ENCODE assay signal across 19 cellular contexts in the genomic region with DNA sequence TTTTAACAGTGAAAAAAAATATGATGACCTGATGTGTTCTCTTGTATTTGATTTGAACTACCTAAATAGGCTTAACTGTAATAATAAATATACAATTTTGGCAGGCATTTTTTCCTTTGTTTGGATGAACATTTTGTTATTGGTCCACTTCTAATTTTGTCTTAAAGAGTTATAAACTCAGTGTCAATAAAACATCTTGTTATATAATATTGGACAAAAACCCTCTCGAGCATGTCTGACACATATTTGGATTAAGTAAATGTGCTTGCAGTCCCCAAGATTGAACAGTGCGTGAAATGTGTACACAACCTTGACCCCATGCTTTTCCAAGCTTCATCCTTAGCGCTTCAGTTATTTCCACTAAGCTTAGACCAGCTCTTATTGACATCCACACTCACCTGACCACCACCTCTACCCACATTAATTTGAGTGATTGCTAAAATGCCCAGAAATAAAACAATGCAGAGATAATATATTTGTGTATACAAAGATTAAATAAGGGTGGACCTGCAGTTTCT. TPM values are rescaled to one million over a fixed set of nuclear protein-coding genes. Genes with fewer than 3 reads are reported as not detected.
A peak's percentile ranks its signal among the peaks of the same experiment; 100 is the strongest.
DNase-seq lines count a peak whose midpoint lies in the region; ATAC-seq, FAIRE-seq and TF ChIP-seq lines count a peak whose summit lies in the region.
"Had no signal": no experiment of that assay in that cellular context is flagged by ENCODE, and none has a peak within 500 bp of the region (broad histone marks: within the 10 kb centered on the region; RNA-seq: fewer than 3 reads in every experiment).

No MANE protein-coding gene starts in this region.

- no peaks in the 10 kb centered on the region for H3K9me1 ChIP-seq in keratinocyte (ENCODE audit: control insufficient read depth, extremely low read depth, insufficient read depth, low read length)

- H4K20me1 ChIP-seq in keratinocyte (ENCODE audit: control insufficient read depth, extremely low read depth, insufficient read depth, low read length) = no peaks in the 10 kb centered on the region
- H4K20me1 ChIP-seq: BLaER1 had no signal

- intact Hi-C loops in heart left ventricle (cut with DNase I) = no loop called here

- H3K9ac ChIP-seq in keratinocyte (ENCODE audit: control insufficient read depth, extremely low read depth, insufficient read depth, low read length) = no peak overlapping the region
- H3K9ac ChIP-seq: BLaER1 had no signal

- ATAC-seq in heart left ventricle (no peak), GM18909 (IDR thresholded peaks at IDR 0.05; ENCODE audit: poor library complexity, unreplicated experiment) (no peak)
- ATAC-seq: HCT116 had no signal

- peak; percentile 13 for FAIRE-seq in keratinocyte (lab: Jason Lieb, UNC)
- FAIRE-seq in GM19239 (lab: Jason Lieb, UNC) = no peak
- FAIRE-seq: G401.6, GM12891 had no signal

- H3K4me1 ChIP-seq in keratinocyte (ENCODE audit: control insufficient read depth, extremely low read depth, insufficient read depth, low read length) = peaks cover 34% of the 10 kb centered on the region
- H3K4me1 ChIP-seq in heart left ventricle = peaks cover 0 to 32% (median 15%) of the 10 kb centered on the region in 12 donors
- H3K4me1 ChIP-seq: BLaER1 had no signal

- WGBS in heart left ventricle, 4 donors = 95 to 97% (median 95%) methylated on average over 3 of the region's 3 CpGs

- peaks cover under 1 to 2% of the 10 kb centered on the region in 2 experiments for H3K36me3 ChIP-seq in keratinocyte (ENCODE audit: control insufficient read depth in 2 of 2, extremely low read depth in 1 of 2, insufficient read depth in 2 of 2, low read length in 2 of 2)
- no peaks in the 10 kb centered on the region for H3K36me3 ChIP-seq in heart left ventricle

- no peak for TF ChIP-seq CTCF in keratinocyte (optimal IDR thresholded peaks at IDR 0.05 in 1 of 3, IDR thresholded peaks at IDR 0.05 in 1 of 3, conservative IDR thresholded peaks at IDR 0.05 in 1 of 3; ENCODE audit: extremely low read depth in 1 of 3, insufficient read depth in 2 of 3, low read length in 3 of 3)
- TF ChIP-seq CTCF in heart left ventricle (IDR thresholded peaks at IDR 0.05) = no peak

- H2AFZ ChIP-seq in keratinocyte (ENCODE audit: control insufficient read depth, low read length) = no peak overlapping the region

- no peak for TF ChIP-seq POLR2A in heart left ventricle (IDR thresholded peaks at IDR 0.05)

- dilution Hi-C loops in keratinocyte (cut with MboI; ENCODE audit: extremely low pct_ligation_motif_present, low sequenced_read_pairs) = no loop called here

- no peaks in the 10 kb centered on the region for H3K9me3 ChIP-seq in keratinocyte (ENCODE audit: control insufficient read depth, low read depth, low read length)
- no peaks in the 10 kb centered on the region for H3K9me3 ChIP-seq in heart left ventricle

- H3K79me2 ChIP-seq in keratinocyte (ENCODE audit: control insufficient read depth, insufficient read depth, low read length) = no peaks in the 10 kb centered on the region

- H3K27me3 ChIP-seq in keratinocyte (ENCODE audit: control insufficient read depth, extremely low read depth, insufficient read depth, low read length) = no peaks in the 10 kb centered on the region
- no peaks in the 10 kb centered on the region for H3K27me3 ChIP-seq in heart left ventricle
- H3K27me3 ChIP-seq: BLaER1 had no signal

- H3K27ac ChIP-seq in keratinocyte (ENCODE audit: control insufficient read depth, insufficient read depth, low read length) (no peak overlapping the region), heart left ventricle (no peak overlapping the region)
- H3K27ac ChIP-seq: BLaER1, HL-60 had no signal

- DNase-seq in NCI-H748 (lab: John Stamatoyannopoulos, UW; ENCODE audit: unreplicated experiment) (peak; percentile 6), NCI-H748 treated with DMSO at 0.1 percent for 48 hours (lab: John Stamatoyannopoulos, UW) (no peak), NCI-H146 treated with DMSO at 0.1 percent for 48 hours (lab: John Stamatoyannopoulos, UW; ENCODE audit: unreplicated experiment) (peak; percentile 22), keratinocyte (ENCODE audit: low read depth, low spot score) (no peak), heart left ventricle (no peak), GM19239 (ENCODE audit: insufficient read length, low spot score) (no peak)
- DNase-seq: 8988T; Calu3; CD4-positive, alpha-beta memory T cell; GOT3; H7; HFFc6; IMR-90 had no signal

- H3K4me2 ChIP-seq in keratinocyte (ENCODE audit: control insufficient read depth, extremely low read depth, insufficient read depth, low read depth, low read length) = no peak overlapping the region
- H3K4me2 ChIP-seq: BLaER1 had no signal

- H3K4me3 ChIP-seq in keratinocyte (ENCODE audit: control insufficient read depth in 2 of 3, extremely low read depth in 1 of 3, insufficient read depth in 2 of 3, low read depth in 1 of 3, low read length in 3 of 3) = no peak overlapping the region
- no peak overlapping the region for H3K4me3 ChIP-seq in heart left ventricle
- H3K4me3 ChIP-seq: BLaER1 had no signal

RNA-seq across cellular contexts. Expression of a gene that starts 52.4 kb away (rescaled TPM):
- polyA plus RNA-seq in keratinocyte (5.9 to 10.9 TPM (median 9.8 TPM) in 3 replicates), heart left ventricle (1 to 10 TPM; 1.0 to 1.6 TPM)
- polyA plus RNA-seq in keratinocyte (2011; ENCODE audit: low read depth) = 2.6 TPM
- 10.5 and 14.0 TPM in 2 replicates for polyA plus RNA-seq in keratinocyte (2011; cell fraction: cytosol; rRNA removed)
- 9.5 and 10.5 TPM in 2 replicates for polyA plus RNA-seq in keratinocyte (2011; cell fraction: nucleus; rRNA removed)
- polyA plus RNA-seq in keratinocyte (2012; ENCODE audit: low replicate concordance) = 2.2 and 9.5 TPM in 2 replicates
- 4.2 to 14.5 TPM (median 5.5 TPM) in 3 replicates for polyA minus RNA-seq in keratinocyte
- polyA minus RNA-seq in keratinocyte (2011; cell fraction: cytosol; rRNA and poly(A)+ RNA removed) = 3.1 TPM
- polyA minus RNA-seq in keratinocyte (2011; cell fraction: nucleus; rRNA and poly(A)+ RNA removed) = 16.5 and 29.0 TPM in 2 replicates
- 1 to 10 TPM in 8 of 9 donors, under 1 TPM in 1; 0.69 to 6.0 (median 2.8) TPM for total RNA-seq in heart left ventricle

Comparison
In these comparisons a context has a peak if more than half of its experiments do, and no peak if none do; other contexts are left out.
1. DNase-seq: peak in NCI-H748 (single experiment) and NCI-H146 treated with DMSO at 0.1 percent for 48 hours (single experiment); none in NCI-H748 treated with DMSO at 0.1 percent for 48 hours (single experiment), keratinocyte (single experiment), heart left ventricle (0 of 5) and GM19239 (single experiment).